Comparison of ENCODE assay signal across 11 cellular contexts in the genomic region with DNA sequence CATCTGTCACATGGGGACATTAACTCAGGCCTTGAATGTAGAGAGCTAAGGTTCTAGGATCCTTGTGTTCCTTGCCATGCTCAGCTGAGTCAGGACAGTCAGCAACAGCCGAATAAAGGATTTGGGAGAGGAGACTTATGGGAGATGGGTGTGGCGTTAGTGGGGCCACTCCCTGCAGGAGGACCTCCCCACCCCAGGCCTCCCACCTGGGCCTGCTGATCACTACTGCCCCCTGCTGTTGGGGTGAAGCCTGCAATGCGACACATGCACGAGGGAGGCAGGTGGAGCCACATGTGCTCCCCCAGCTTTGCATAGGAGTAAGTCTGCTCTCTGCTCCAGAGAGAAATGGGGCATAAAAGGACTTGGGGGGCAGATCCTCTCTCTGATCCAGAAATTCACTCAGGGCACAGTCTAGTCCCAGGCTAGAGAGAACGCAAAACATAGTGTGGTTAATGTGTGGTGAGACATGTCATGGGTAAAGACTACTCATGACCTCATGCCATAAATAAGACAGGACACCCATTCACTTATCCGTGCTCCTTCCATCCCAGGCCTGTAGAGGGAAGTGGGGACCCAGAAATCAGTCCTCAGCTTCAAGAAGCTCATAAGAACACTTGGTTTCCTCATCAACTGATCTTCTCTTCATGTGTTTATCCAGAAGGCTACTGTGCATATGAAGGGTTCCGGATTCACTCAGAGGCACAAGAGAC. TPM values are rescaled to one million over a fixed set of nuclear protein-coding genes. Genes with fewer than 3 reads are reported as not detected.
DNase-seq lines count a peak whose midpoint lies in the region; ATAC-seq and TF ChIP-seq lines count a peak whose summit lies in the region.
"Had no signal": no experiment of that assay in that cellular context is flagged by ENCODE, and none has a peak within 500 bp of the region (broad histone marks: within the 10 kb centered on the region; RNA-seq: fewer than 3 reads in every experiment).

No MANE protein-coding gene starts in this region.

- H3K9me3 ChIP-seq in psoas muscle: no peaks in the 10 kb centered on the region

- peak in 3 of 4 donors; percentile 41 to 52 (median 43) for ATAC-seq in psoas muscle
- no peak for ATAC-seq in HG02870 (IDR thresholded peaks at IDR 0.05; ENCODE audit: unreplicated experiment)
- ATAC-seq in GM21367 (IDR thresholded peaks at IDR 0.05; ENCODE audit: unreplicated experiment): no peak

- no peaks in the 10 kb centered on the region for H3K4me1 Mint-ChIP-seq in endothelial cell (ENCODE audit: unreplicated experiment)

- no peaks in the 10 kb centered on the region for H3K9me3 Mint-ChIP-seq in endothelial cell (ENCODE audit: unreplicated experiment)

- no peaks in the 10 kb centered on the region for H3K27me3 ChIP-seq in psoas muscle (ENCODE audit: insufficient read depth in 3 of 3, low read length in 2 of 3)

- H3K27ac ChIP-seq in psoas muscle: no peak overlapping the region

- intact Hi-C loops in psoas muscle (cut with DNase I): no loop called here

- H3K4me1 ChIP-seq in psoas muscle: no peaks in the 10 kb centered on the region

- peak; percentile 32 to 66 for DNase-seq in NCI-H524 (lab: John Stamatoyannopoulos, UW)
- DNase-seq in NCI-H524 treated with DMSO at 0.1 percent for 48 hours (lab: John Stamatoyannopoulos, UW): no peak
- DNase-seq in MV-4-11 (lab: John Stamatoyannopoulos, UW): peak; percentile 88
- peak; percentile 28 for DNase-seq in endothelial cell (ENCODE audit: low spot score)
- peak in 1 of 2 donors; percentile 52 for DNase-seq in psoas muscle
- no peak for DNase-seq in NCI-H187 (lab: John Stamatoyannopoulos, UW)

- H3K4me3 ChIP-seq in psoas muscle: no peak overlapping the region
- H3K4me3 ChIP-seq: BLaER1 treated with 17β-estradiol and CSF1 and Interleukin-3, amounts not matched to agents 10 nM and 100 nM had no signal

- no peak overlapping the region for H3K27ac Mint-ChIP-seq in endothelial cell (ENCODE audit: unreplicated experiment)

- peaks cover 3% of the 10 kb centered on the region for H3K36me3 Mint-ChIP-seq in endothelial cell (ENCODE audit: low read depth, unreplicated experiment)

- H3K27me3 Mint-ChIP-seq in endothelial cell (ENCODE audit: unreplicated experiment): peaks cover 6% of the 10 kb centered on the region

- WGBS in psoas muscle, 3 donors: 75 to 86% (median 84%) methylated on average over 7 of the region's 7 CpGs

- no peak overlapping the region for H3K4me3 Mint-ChIP-seq in endothelial cell (ENCODE audit: unreplicated experiment)

- no peaks in the 10 kb centered on the region for H3K36me3 ChIP-seq in psoas muscle (ENCODE audit: insufficient read depth in 1 of 2, low read depth in 1 of 2)
- H3K36me3 ChIP-seq: BLaER1 treated with 17β-estradiol and CSF1 and Interleukin-3, amounts not matched to agents 10 nM and 100 nM had no signal

- TF ChIP-seq CTCF in endothelial cell (IDR thresholded peaks at IDR 0.05; ENCODE audit: unreplicated experiment): peak; percentile 39
- no peak for TF ChIP-seq CTCF in psoas muscle (IDR thresholded peaks at IDR 0.05)

RNA-seq across cellular contexts. Expression of gene RBP1, which starts 19.4 kb away (rescaled TPM):
- 191 TPM for total RNA-seq in endothelial cell (ENCODE audit: unreplicated experiment)
- 1 to 10 TPM; 3.2 to 10.0 (median 8.9) TPM for total RNA-seq in psoas muscle
- 1 to 10 TPM; 1.9 to 7.6 (median 7.0) TPM for polyA plus RNA-seq in psoas muscle
- total RNA-seq: T-helper 2 cell treated with Interferon-gamma antibody and Interleukin-4, amounts not matched to agents 100 ng/mL and 5 ng/mL, for 36 hours had no signal

RNA-seq across cellular contexts. Expression of gene RBP2, which starts 43.9 kb away (rescaled TPM):
- total RNA-seq in endothelial cell (ENCODE audit: unreplicated experiment) (not detected), psoas muscle (not detected)
- 1 to 10 TPM in 1 of 3 donors, under 1 TPM in 1, not detected in 1; 0.59 to 2.7 TPM for polyA plus RNA-seq in psoas muscle
- total RNA-seq: T-helper 2 cell treated with Interferon-gamma antibody and Interleukin-4, amounts not matched to agents 100 ng/mL and 5 ng/mL, for 36 hours; temporal lobe had no signal

Comparison
In these comparisons a context has a peak if more than half of its experiments do, and no peak if none do; other contexts are left out.
1. DNase-seq: peak in NCI-H524 (2 of 2), MV-4-11 (single experiment) and endothelial cell (single experiment); none in NCI-H524 treated with DMSO at 0.1 percent for 48 hours (single experiment) and NCI-H187 (0 of 2).
2. ATAC-seq: peak in psoas muscle (3 of 4); none in HG02870 (single experiment) and GM21367 (single experiment).
3. RNA of gene RBP1, which starts 19.4 kb away (total RNA-seq): 191 TPM in endothelial cell (single experiment); 3.2 to 10.0 TPM in psoas muscle; every median in the first group is over 10 times any median in the second.